ENCODE assay signal across 13 cellular contexts in genomic region chr11:64385953-64386704, GRCh38. TPM values are rescaled to one million over a fixed set of nuclear protein-coding genes. Genes with fewer than 3 reads are reported as not detected.
DNase-seq lines count a peak whose midpoint lies in the region; ATAC-seq, FAIRE-seq and TF ChIP-seq lines count a peak whose summit lies in the region.
"Had no signal": no experiment of that assay in that cellular context is flagged by ENCODE, and none has a peak within 500 bp of the region (broad histone marks: within the 10 kb centered on the region; RNA-seq: fewer than 3 reads in every experiment).

No MANE protein-coding gene starts in this region.

- H3K79me2 ChIP-seq in HepG2 (ENCODE audit: insufficient read depth, low read length): no peaks in the 10 kb centered on the region

- no peak for TF ChIP-seq POLR2A in HepG2 (IDR thresholded peaks at IDR 0.05; ENCODE audit: insufficient read depth in 1 of 2, low read depth in 2 of 2, low read length in 2 of 2)
- no peak for TF ChIP-seq POLR2A in right lobe of liver (IDR thresholded peaks at IDR 0.05)
- no peak for TF ChIP-seq POLR2A in prostate gland (IDR thresholded peaks at IDR 0.05)

- H3K4me3 ChIP-seq in HepG2 (replicated peaks in 1 of 3; ENCODE audit: insufficient read depth in 1 of 3, low read depth in 2 of 3, low read length in 3 of 3) (no peak overlapping the region), right lobe of liver (no peak overlapping the region), prostate gland (no peak overlapping the region), endodermal cell (ENCODE audit: low read length) (no peak overlapping the region)
- H3K4me3 ChIP-seq: SK-N-MC had no signal

- CTCF ChIA-PET in HepG2 (lab: Yijun Ruan, JAX; ENCODE audit: low intra/inter-chr PET ratio, low total read pairs): no interaction called here

- TF ChIP-seq EP300 in HepG2 (IDR thresholded peaks at IDR 0.05; ENCODE audit: low read depth in 2 of 2, low read length in 2 of 2) (no peak), HepG2 (CRISPR knock-in tag; IDR thresholded peaks at IDR 0.05; ENCODE audit: borderline replicate concordance) (no peak)

- no peak for TF ChIP-seq RAD21 in HepG2 (CRISPR knock-in tag; IDR thresholded peaks at IDR 0.05)

- intact Hi-C loops in HepG2 (cut with micrococcal nuclease; ENCODE audit: unreplicated experiment) (no loop called here), right lobe of liver (cut with DNase I) (no loop called here), prostate gland (cut with DNase I) (no loop called here)

- H3K4me1 ChIP-seq in HepG2 (ENCODE audit: insufficient read depth, low read length) (no peaks in the 10 kb centered on the region), right lobe of liver (no peaks in the 10 kb centered on the region), prostate gland (replicated peaks) (peaks cover 6% of the 10 kb centered on the region), endodermal cell (ENCODE audit: control insufficient read depth, insufficient read depth, low read length) (no peaks in the 10 kb centered on the region)

- H3K27me3 ChIP-seq in HepG2 (ENCODE audit: control insufficient read depth in 1 of 2, insufficient read depth in 2 of 2, low read length in 2 of 2): peaks cover 6 to 50% of the 10 kb centered on the region in 2 experiments; a peak in 4 of 5 replicates
- H3K27me3 ChIP-seq in right lobe of liver: no peaks in the 10 kb centered on the region
- H3K27me3 ChIP-seq in prostate gland (replicated peaks; ENCODE audit: insufficient read depth): no peaks in the 10 kb centered on the region
- H3K27me3 ChIP-seq in endodermal cell (ENCODE audit: control insufficient read depth, insufficient read depth, low read length, poor library complexity, severe bottlenecking): no peaks in the 10 kb centered on the region

- H2AFZ ChIP-seq in HepG2 (ENCODE audit: low read length): no peak overlapping the region

- no peak for TF ChIP-seq CTCF in HepG2 (CRISPR knock-in tag; IDR thresholded peaks at IDR 0.05)
- no peak for TF ChIP-seq CTCF in right lobe of liver (IDR thresholded peaks at IDR 0.05)
- no peak for TF ChIP-seq CTCF in prostate gland (IDR thresholded peaks at IDR 0.05)
- TF ChIP-seq CTCF in endodermal cell (conservative IDR thresholded peaks at IDR 0.05): no peak

- 48% methylated on average over 10 of the region's 10 CpGs for WGBS in HepG2 (ENCODE audit: low lambda C conversion rate)
- WGBS in right lobe of liver (ENCODE audit: insufficient coverage, low coverage, low lambda C conversion rate, missing lambda C conversion rate): 66% methylated on average over 7 of the region's 10 CpGs
- WGBS in prostate gland: 92% methylated on average over 10 of the region's 10 CpGs
- WGBS in endodermal cell (ENCODE audit: insufficient coverage in 1 of 2, insufficient read length in 1 of 2), 2 experiments: 88 to 89% methylated on average over 9 to 10 of the region's 10 CpGs

- no peaks in the 10 kb centered on the region for H3K36me3 Mint-ChIP-seq in endodermal cell (ENCODE audit: low read depth)

- H3K36me3 ChIP-seq in HepG2 (replicated peaks in 1 of 2; ENCODE audit: control insufficient read depth in 1 of 2, insufficient read depth in 2 of 2, low read length in 2 of 2): no peaks in the 10 kb centered on the region
- H3K36me3 ChIP-seq in right lobe of liver: no peaks in the 10 kb centered on the region
- H3K36me3 ChIP-seq in prostate gland: no peaks in the 10 kb centered on the region
- no peaks in the 10 kb centered on the region for H3K36me3 ChIP-seq in endodermal cell (ENCODE audit: control insufficient read depth, insufficient read depth, low read length)

- no TSS peak for BruUV-seq in HepG2 (replicated peaks; lab: Mats Ljungman, UMichigan)

- H3K4me1 Mint-ChIP-seq in endodermal cell: peaks cover 7% of the 10 kb centered on the region

- no peaks in the 10 kb centered on the region for H4K20me1 ChIP-seq in HepG2 (ENCODE audit: insufficient read depth, low read length)

- ATAC-seq in HepG2 (no peak), right lobe of liver (no peak), GM21515 (IDR thresholded peaks at IDR 0.05; ENCODE audit: unreplicated experiment) (no peak)

- H3K27ac Mint-ChIP-seq in endodermal cell: no peak overlapping the region

- H3K9me3 Mint-ChIP-seq in endodermal cell: no peaks in the 10 kb centered on the region

- no peak for FAIRE-seq in HepG2 (lab: Jason Lieb, UNC)
- peak; percentile 86 for FAIRE-seq in urothelium cell line (lab: Jason Lieb, UNC)

- POLR2A ChIA-PET in HepG2 (lab: Yijun Ruan, JAX): no interaction called here

- no peak overlapping the region for H3K9ac ChIP-seq in HepG2 (ENCODE audit: insufficient read depth, low read depth, low read length)
- no peak overlapping the region for H3K9ac ChIP-seq in endodermal cell (ENCODE audit: extremely low read depth, low read length, poor library complexity, severe bottlenecking)

- no peaks in the 10 kb centered on the region for H3K9me3 ChIP-seq in HepG2 (ENCODE audit: low read length)
- no peaks in the 10 kb centered on the region for H3K9me3 ChIP-seq in right lobe of liver
- no peaks in the 10 kb centered on the region for H3K9me3 ChIP-seq in prostate gland
- no peaks in the 10 kb centered on the region for H3K9me3 ChIP-seq in endodermal cell (ENCODE audit: control insufficient read depth, low read length)

- no peaks in the 10 kb centered on the region for H3K27me3 Mint-ChIP-seq in endodermal cell (ENCODE audit: insufficient read depth)

- in situ Hi-C loops in HepG2 (cut with HindIII; ENCODE audit: extremely low pct_ligation_motif_present, low pct_unique_long_range_greater_than_20kb): no loop called here

- H3K4me2 ChIP-seq in HepG2 (ENCODE audit: low read depth, low read length): no peak overlapping the region

- H3K4me3 Mint-ChIP-seq in endodermal cell: no peak overlapping the region

- DNase-seq in HepG2 (ENCODE audit: low spot score) (peak; percentile 33), right lobe of liver (no peak), OCI-M1 (lab: John Stamatoyannopoulos, UW) (peak; percentile 56), urothelium cell line (ENCODE audit: low spot score) (peak; percentile 56), prostate gland (ENCODE audit: low spot score) (no peak), endodermal cell (no peak)
- peak; percentile 24 for DNase-seq in central memory CD4-positive, alpha-beta T cell
- DNase-seq: effector CD4-positive, alpha-beta T cell; NCI-H2081 treated with DMSO at 0.1 percent for 48 hours; stimulated activated CD4-positive, alpha-beta T cell treated with anti-CD3 and anti-CD28 coated beads, Interleukin-4, amount 100 ng/mL, for 4 hours had no signal

- H3K27ac ChIP-seq in HepG2 (ENCODE audit: extremely low read length, insufficient read depth, low read length) (no peak overlapping the region), right lobe of liver (no peak overlapping the region), prostate gland (no peak overlapping the region), endodermal cell (ENCODE audit: low read depth, low read length) (no peak overlapping the region)
- H3K27ac ChIP-seq: C4-2B, SK-N-MC had no signal

RNA-seq across cellular contexts. Expression of gene RPS6KA4, which starts 27.2 kb away (rescaled TPM):
- total RNA-seq in HepG2 (2016; rRNA removed; fragmentation: Illumina TruSeq; extraction: Trizol): 8.9 and 14.2 TPM in 2 replicates
- total RNA-seq in HepG2 (2016; cell fraction: cytosol; rRNA removed; fragmentation: Illumina TruSeq; extraction: Trizol; ENCODE audit: low read depth): 3.2 and 3.4 TPM in 2 replicates
- total RNA-seq in HepG2 (2016; cell fraction: insoluble cytoplasmic fraction; rRNA removed; fragmentation: Illumina TruSeq; extraction: Trizol): 7.2 and 13.5 TPM in 2 replicates
- 9.3 and 10.1 TPM in 2 replicates for total RNA-seq in HepG2 (2016; cell fraction: membrane; rRNA removed; fragmentation: Illumina TruSeq; extraction: Trizol)
- total RNA-seq in HepG2 (2016; cell fraction: nucleus; rRNA removed; fragmentation: Illumina TruSeq; extraction: Trizol): 9.5 and 11.5 TPM in 2 replicates
- polyA plus RNA-seq in HepG2 (2011; rRNA removed): 8.9 and 12.2 TPM in 2 replicates
- 7.1 and 9.1 TPM in 2 replicates for polyA plus RNA-seq in HepG2 (2011; cell fraction: cytosol; rRNA removed)
- polyA plus RNA-seq in HepG2 (2011; cell fraction: nucleus; rRNA removed): 37.0 and 38.2 TPM in 2 replicates
- polyA plus RNA-seq in HepG2 (2012): 5.8 and 12.8 TPM in 2 replicates
- polyA plus RNA-seq in HepG2 (2016; cell fraction: cytosol; fragmentation: Illumina TruSeq; extraction: Trizol; ENCODE audit: low read depth): 3.1 and 3.8 TPM in 2 replicates
- 10.0 and 10.2 TPM in 2 replicates for polyA plus RNA-seq in HepG2 (2016; cell fraction: insoluble cytoplasmic fraction; fragmentation: Illumina TruSeq; extraction: Trizol; ENCODE audit: low read depth)
- polyA plus RNA-seq in HepG2 (2016; cell fraction: membrane; fragmentation: Illumina TruSeq; extraction: Trizol; ENCODE audit: low read depth): 6.7 and 8.9 TPM in 2 replicates
- polyA plus RNA-seq in HepG2 (2016; cell fraction: nucleus; fragmentation: Illumina TruSeq; extraction: Trizol; ENCODE audit: insufficient read depth, low read depth): 19.2 and 21.5 TPM in 2 replicates
- 25.7 and 70.4 TPM in 2 replicates for polyA minus RNA-seq in HepG2 (2011; rRNA and poly(A)+ RNA removed; ENCODE audit: low replicate concordance)
- polyA minus RNA-seq in HepG2 (2011; cell fraction: cytosol; rRNA and poly(A)+ RNA removed): 8.2 and 8.6 TPM in 2 replicates
- polyA minus RNA-seq in HepG2 (2011; cell fraction: nucleus; rRNA and poly(A)+ RNA removed): 13.4 and 15.9 TPM in 2 replicates
- 10 to 100 TPM in 3 of 6 experiments, 1 to 10 TPM in 3; 6.6 to 17.9 (median 10.3) TPM for total RNA-seq in right lobe of liver
- total RNA-seq in prostate gland: 10 to 100 TPM; 18.9 to 23.7 TPM
- 10 to 100 TPM; 13.5 to 14.5 TPM for total RNA-seq in endodermal cell
- polyA plus RNA-seq in endodermal cell (2013, experiment 1 of 2): 10.2 TPM
- polyA plus RNA-seq in endodermal cell (2013, experiment 2 of 2): 9.9 TPM

RNA-seq across cellular contexts. Expression of gene CCDC88B, which starts 46.1 kb away (rescaled TPM):
- total RNA-seq in HepG2 (2016; rRNA removed; fragmentation: Illumina TruSeq; extraction: Trizol) (4.8 and 5.2 TPM in 2 replicates), right lobe of liver (10 to 100 TPM in 1 of 6 experiments, 1 to 10 TPM in 5; 2.4 to 10.6 (median 4.9) TPM), prostate gland (1 to 10 TPM; 3.0 to 10.0 TPM), endodermal cell (10 to 100 TPM; 14.2 to 15.2 TPM)
- 0.79 and 2.6 TPM in 2 replicates for total RNA-seq in HepG2 (2016; cell fraction: cytosol; rRNA removed; fragmentation: Illumina TruSeq; extraction: Trizol; ENCODE audit: low read depth)
- total RNA-seq in HepG2 (2016; cell fraction: insoluble cytoplasmic fraction; rRNA removed; fragmentation: Illumina TruSeq; extraction: Trizol): 4.5 and 6.0 TPM in 2 replicates
- total RNA-seq in HepG2 (2016; cell fraction: membrane; rRNA removed; fragmentation: Illumina TruSeq; extraction: Trizol): 2.3 and 3.5 TPM in 2 replicates
- total RNA-seq in HepG2 (2016; cell fraction: nucleus; rRNA removed; fragmentation: Illumina TruSeq; extraction: Trizol): 1.6 and 4.1 TPM in 2 replicates
- 3.6 and 5.2 TPM in 2 replicates for polyA plus RNA-seq in HepG2 (2011; rRNA removed)
- polyA plus RNA-seq in HepG2 (2011; cell fraction: cytosol; rRNA removed): 3.3 and 7.3 TPM in 2 replicates
- 5.2 and 5.4 TPM in 2 replicates for polyA plus RNA-seq in HepG2 (2011; cell fraction: nucleus; rRNA removed)
- polyA plus RNA-seq in HepG2 (2012): 3.7 and 4.5 TPM in 2 replicates
- 2.2 and 3.7 TPM in 2 replicates for polyA plus RNA-seq in HepG2 (2016; cell fraction: cytosol; fragmentation: Illumina TruSeq; extraction: Trizol; ENCODE audit: low read depth)
- polyA plus RNA-seq in HepG2 (2016; cell fraction: insoluble cytoplasmic fraction; fragmentation: Illumina TruSeq; extraction: Trizol; ENCODE audit: low read depth): 5.2 and 6.7 TPM in 2 replicates
- polyA plus RNA-seq in HepG2 (2016; cell fraction: membrane; fragmentation: Illumina TruSeq; extraction: Trizol; ENCODE audit: low read depth): 1.4 and 2.3 TPM in 2 replicates
- polyA plus RNA-seq in HepG2 (2016; cell fraction: nucleus; fragmentation: Illumina TruSeq; extraction: Trizol; ENCODE audit: insufficient read depth, low read depth): 3.9 and 4.5 TPM in 2 replicates
- polyA minus RNA-seq in HepG2 (2011; rRNA and poly(A)+ RNA removed; ENCODE audit: low replicate concordance): 2.7 and 7.5 TPM in 2 replicates
- polyA minus RNA-seq in HepG2 (2011; cell fraction: cytosol; rRNA and poly(A)+ RNA removed): 1.1 and 1.8 TPM in 2 replicates
- 1.5 and 3.2 TPM in 2 replicates for polyA minus RNA-seq in HepG2 (2011; cell fraction: nucleus; rRNA and poly(A)+ RNA removed)
- polyA plus RNA-seq in endodermal cell (2013, experiment 1 of 2): 5.3 TPM
- 4.5 TPM for polyA plus RNA-seq in endodermal cell (2013, experiment 2 of 2)

Comparison
In these comparisons a context has a peak if more than half of its experiments do, and no peak if none do; other contexts are left out.
1. DNase-seq: peak in HepG2 (single experiment), OCI-M1 (single experiment), central memory CD4-positive, alpha-beta T cell (single experiment) and urothelium cell line (single experiment); none in right lobe of liver (0 of 3), prostate gland (single experiment) and endodermal cell (single experiment).